In genomic region chr5:134438641-134439621, GRCh38 we compare ENCODE assay signal across 1 cellular context.
A peak's percentile ranks its signal among the peaks of the same experiment; 100 is the strongest.
TF ChIP-seq lines count a peak whose summit lies in the region.

No MANE protein-coding gene starts in this region.

TF ChIP-seq in SK-N-SH, 30 proteins besides CTCF, POLR2A, EP300 and RAD21 (continued from another document):
- peak; percentile 30; the same call in 1 of the 2 replicates for TF ChIP-seq SIN3A (IDR thresholded peaks at IDR 0.05; ENCODE audit: borderline replicate concordance, low read depth, low read length)
